8 cellular contexts compared by ENCODE assay signal in genomic region chr1:46166521-46167462, GRCh38. TPM values are rescaled to one million over a fixed set of nuclear protein-coding genes. Genes with fewer than 3 reads are reported as not detected.
DNase-seq lines count a peak whose midpoint lies in the region; ATAC-seq and TF ChIP-seq lines count a peak whose summit lies in the region.

No MANE protein-coding gene starts in this region.

- H3K36me3 ChIP-seq in muscle layer of duodenum (ENCODE audit: control insufficient read depth in 1 of 2, insufficient read depth in 2 of 2, low read length in 2 of 2) (no peaks in the 10 kb centered on the region), Caco-2 (ENCODE audit: control insufficient read depth, insufficient read depth, low read length) (no peaks in the 10 kb centered on the region)

- BruUV-seq in Caco-2 (replicated peaks; lab: Mats Ljungman, UMichigan), result no TSS peak

- no peaks in the 10 kb centered on the region for H3K27me3 Mint-ChIP-seq in activated CD4-positive, alpha-beta T cell treated with anti-CD3 and anti-CD28 coated beads for 36 hours
- H3K27me3 Mint-ChIP-seq in Caco-2 (ENCODE audit: insufficient read depth, unreplicated experiment), result peaks cover 8% of the 10 kb centered on the region

- intact Hi-C loops in activated CD4-positive, alpha-beta T cell treated with anti-CD3 and anti-CD28 coated beads for 36 hours (cut with DNase I, micrococcal nuclease), result loop anchor here in 1 of 2 experiments (2.0 kb wide), 1 partner anchor 34 kb away; the partner anchor contains the start of gene PIK3R3
- intact Hi-C loops in Caco-2 (cut with micrococcal nuclease; ENCODE audit: unreplicated experiment), result no loop called here

- POLR2A ChIA-PET in activated CD4-positive, alpha-beta T cell treated with anti-CD3 and anti-CD28 coated beads for 36 hours (lab: Charles Lee), result interaction anchor here (0.6 to 1.4 kb wide), 3 partner anchors 18 to 80 kb away, joined by 3 to 5 read pairs (median 3); no protein-coding TSS in a partner anchor
- POLR2A ChIA-PET in Caco-2 (lab: Charles Lee), result no interaction called here

- TF ChIP-seq CTCF in GM20000 (IDR thresholded peaks at IDR 0.05; ENCODE audit: extremely low read depth, missing control alignments), result peak; percentile 1
- no peak for TF ChIP-seq CTCF in Caco-2 (IDR thresholded peaks at IDR 0.05; ENCODE audit: insufficient read depth in 1 of 2, low read depth in 1 of 2, low read length in 1 of 2, severe bottlenecking in 1 of 2, unreplicated experiment in 1 of 2)

- H3K4me3 ChIP-seq in muscle layer of duodenum (ENCODE audit: low read depth in 1 of 2, low read length in 2 of 2) (peak overlapping the region; percentile 52 to 65), Caco-2 (ENCODE audit: low read depth, low read length) (no peak overlapping the region)

- peaks cover 17% of the 10 kb centered on the region for H3K4me1 Mint-ChIP-seq in activated CD4-positive, alpha-beta T cell treated with anti-CD3 and anti-CD28 coated beads for 36 hours
- peaks cover under 1% of the 10 kb centered on the region for H3K4me1 Mint-ChIP-seq in Caco-2 (ENCODE audit: low read depth, unreplicated experiment)

- H3K9me3 ChIP-seq in muscle layer of duodenum (ENCODE audit: control insufficient read depth in 1 of 2, low read length in 2 of 2), result no peaks in the 10 kb centered on the region
- no peaks in the 10 kb centered on the region for H3K9me3 ChIP-seq in Caco-2

- DNase-seq in GM20000 (ENCODE audit: low spot score) (peak; percentile 41), dermis blood vessel endothelial cell (peak; percentile 65), Caco-2 (no peak), medulla oblongata (ENCODE audit: extremely low spot score) (no peak)
- DNase-seq in activated CD4-positive, alpha-beta T cell treated with anti-CD3 and anti-CD28 coated beads for 36 hours, result peak; percentile 71

- H3K4me3 Mint-ChIP-seq in activated CD4-positive, alpha-beta T cell treated with anti-CD3 and anti-CD28 coated beads for 36 hours, result peak overlapping the region; percentile 65
- no peak overlapping the region for H3K4me3 Mint-ChIP-seq in Caco-2 (ENCODE audit: unreplicated experiment)

- peak; percentile 76 for ATAC-seq in activated CD4-positive, alpha-beta T cell treated with anti-CD3 and anti-CD28 coated beads for 36 hours
- no peak for ATAC-seq in GM18858 (IDR thresholded peaks at IDR 0.05; ENCODE audit: unreplicated experiment)

- no peaks in the 10 kb centered on the region for H3K27me3 ChIP-seq in muscle layer of duodenum (ENCODE audit: low read depth, low read length)
- no peaks in the 10 kb centered on the region for H3K27me3 ChIP-seq in Caco-2 (replicated peaks; ENCODE audit: control insufficient read depth, insufficient read depth, low read length)

- H3K27ac Mint-ChIP-seq in activated CD4-positive, alpha-beta T cell treated with anti-CD3 and anti-CD28 coated beads for 36 hours, result peak overlapping the region; percentile 85
- H3K27ac Mint-ChIP-seq in Caco-2 (ENCODE audit: unreplicated experiment), result no peak overlapping the region

- no peaks in the 10 kb centered on the region for H3K36me3 Mint-ChIP-seq in activated CD4-positive, alpha-beta T cell treated with anti-CD3 and anti-CD28 coated beads for 36 hours (ENCODE audit: low read depth)
- no peaks in the 10 kb centered on the region for H3K36me3 Mint-ChIP-seq in Caco-2 (ENCODE audit: insufficient read depth, unreplicated experiment)

- H3K27ac ChIP-seq in muscle layer of duodenum (ENCODE audit: low read length) (peak overlapping the region; percentile 10), temporal lobe (ENCODE audit: low read depth, low read length) (peak overlapping the region; percentile 83)

- peaks cover 0 to 9% of the 10 kb centered on the region in 2 donors for H3K4me1 ChIP-seq in muscle layer of duodenum (ENCODE audit: control insufficient read depth in 1 of 2, insufficient read depth in 2 of 2, low read length in 2 of 2)
- peaks cover 7% of the 10 kb centered on the region; the same call in 1 of the 2 replicates for H3K4me1 ChIP-seq in Caco-2

- no peaks in the 10 kb centered on the region for H3K9me3 Mint-ChIP-seq in activated CD4-positive, alpha-beta T cell treated with anti-CD3 and anti-CD28 coated beads for 36 hours (ENCODE audit: low read depth)
- no peaks in the 10 kb centered on the region for H3K9me3 Mint-ChIP-seq in Caco-2 (ENCODE audit: unreplicated experiment)

- CTCF ChIA-PET in activated CD4-positive, alpha-beta T cell treated with anti-CD3 and anti-CD28 coated beads for 36 hours (lab: Charles Lee), result interaction anchor here (0.5 to 2.4 kb wide), 10 partner anchors 12 to 129 kb away, joined by 3 to 9 read pairs (median 4); no protein-coding TSS in a partner anchor
- CTCF ChIA-PET in Caco-2 (lab: Charles Lee), result no interaction called here

RNA-seq across cellular contexts. Expression of gene TSPAN1, which starts 8.1 kb away (rescaled TPM):
- not detected for total RNA-seq in activated CD4-positive, alpha-beta T cell treated with anti-CD3 and anti-CD28 coated beads for 36 hours
- total RNA-seq in dermis blood vessel endothelial cell (0.28 and 0.68 TPM in 2 replicates), temporal lobe (0.74 TPM), Caco-2 (2022) (0.34 and 0.44 TPM in 2 replicates)

RNA-seq across cellular contexts. Expression of gene P3R3URF, which starts 9.5 kb away (rescaled TPM):
- not detected for total RNA-seq in activated CD4-positive, alpha-beta T cell treated with anti-CD3 and anti-CD28 coated beads for 36 hours
- total RNA-seq in dermis blood vessel endothelial cell, result not detected in 2 replicates
- total RNA-seq in temporal lobe, result not detected
- not detected in 2 replicates for total RNA-seq in Caco-2 (2022)

RNA-seq across cellular contexts. Expression of gene POMGNT1, which starts 31.4 kb away (rescaled TPM):
- 10 to 100 TPM; 36.4 to 36.5 TPM for total RNA-seq in activated CD4-positive, alpha-beta T cell treated with anti-CD3 and anti-CD28 coated beads for 36 hours
- 42.4 and 52.3 TPM in 2 replicates for total RNA-seq in dermis blood vessel endothelial cell
- total RNA-seq in temporal lobe, result 29.0 TPM
- total RNA-seq in Caco-2 (2022), result 34.9 TPM in 2 replicates

RNA-seq across cellular contexts. Expression of gene PIK3R3, which starts 34.4 kb away (rescaled TPM):
- under 1 TPM; 0.46 to 0.78 TPM for total RNA-seq in activated CD4-positive, alpha-beta T cell treated with anti-CD3 and anti-CD28 coated beads for 36 hours
- total RNA-seq in dermis blood vessel endothelial cell (15.8 and 21.0 TPM in 2 replicates), temporal lobe (16.0 TPM), Caco-2 (2022) (2.2 and 3.6 TPM in 2 replicates)

RNA-seq across cellular contexts. Expression of gene LURAP1, which starts 36.3 kb away (rescaled TPM):
- under 1 TPM; 0.11 to 0.12 TPM for total RNA-seq in activated CD4-positive, alpha-beta T cell treated with anti-CD3 and anti-CD28 coated beads for 36 hours
- total RNA-seq in dermis blood vessel endothelial cell (1.8 and 2.2 TPM in 2 replicates), temporal lobe (2.2 TPM), Caco-2 (2022) (not detected in 2 replicates)

Comparison
In these comparisons a context has a peak if more than half of its experiments do, and no peak if none do; other contexts are left out.
1. DNase-seq: peak in GM20000 (single experiment), activated CD4-positive, alpha-beta T cell treated with anti-CD3 and anti-CD28 coated beads for 36 hours (single experiment) and dermis blood vessel endothelial cell (single experiment); none in Caco-2 (0 of 2) and medulla oblongata (single experiment).